8 cellular contexts compared by ENCODE assay signal in genomic region chr3:187000711-187001151, GRCh38.
DNase-seq lines count a peak whose midpoint lies in the region; ATAC-seq and TF ChIP-seq lines count a peak whose summit lies in the region.

No MANE protein-coding gene starts in this region.

- H2AFZ ChIP-seq in MM.1S (ENCODE audit: low read length), result no peak overlapping the region

- peaks cover 48% of the 10 kb centered on the region for H3K4me1 ChIP-seq in MM.1S (ENCODE audit: low read length)

- TF ChIP-seq CTCF in MM.1S (IDR thresholded peaks at IDR 0.05; ENCODE audit: low read length), result no peak

- peak; percentile 91 for DNase-seq in MM.1S
- no peak for DNase-seq in mucosa of gallbladder (ENCODE audit: low spot score)
- DNase-seq in NCI-H1694 (lab: John Stamatoyannopoulos, UW), result no peak
- no peak for DNase-seq in HK-2 (ENCODE audit: unreplicated experiment)
- no peak for DNase-seq in EL

- peaks cover 61% of the 10 kb centered on the region for H3F3A ChIP-seq in MM.1S (ENCODE audit: insufficient read depth, low read length)

- H3K27me3 ChIP-seq in MM.1S (replicated peaks; ENCODE audit: insufficient read depth, low read length) (no peaks in the 10 kb centered on the region), layer of hippocampus (ENCODE audit: control insufficient read depth, insufficient read depth, low read length) (no peaks in the 10 kb centered on the region)

- H3K4me3 ChIP-seq in MM.1S (ENCODE audit: low read length), result peak overlapping the region; percentile 77

- H3K9me2 ChIP-seq in MM.1S (replicated peaks; ENCODE audit: insufficient read depth, low read length), result no peaks in the 10 kb centered on the region

- no peaks in the 10 kb centered on the region; the same call in 1 of the 2 replicates for H4K20me1 ChIP-seq in MM.1S (ENCODE audit: insufficient read depth, low read length)

- no peaks in the 10 kb centered on the region for H3K9me3 ChIP-seq in MM.1S (replicated peaks; ENCODE audit: insufficient read depth, low read length)

- ATAC-seq in GM18508 (IDR thresholded peaks at IDR 0.05; ENCODE audit: insufficient read depth, unreplicated experiment), result peak; percentile 66
- peak; percentile 50 for ATAC-seq in GM21737 (IDR thresholded peaks at IDR 0.05; ENCODE audit: unreplicated experiment)

- H3K79me2 ChIP-seq in MM.1S (ENCODE audit: low read length), result peaks cover 88% of the 10 kb centered on the region

- H3K36me3 ChIP-seq in MM.1S (replicated peaks; ENCODE audit: insufficient read depth, low read length), result peaks cover 31% of the 10 kb centered on the region

- peak overlapping the region; percentile 96 for H3K4me2 ChIP-seq in MM.1S (ENCODE audit: low read depth, low read length)

- H3K27ac ChIP-seq in MM.1S (ENCODE audit: low read length), result peak overlapping the region; percentile 85
- H3K27ac ChIP-seq in layer of hippocampus (ENCODE audit: low read depth, low read length), result peak overlapping the region; percentile 67

- H3K9ac ChIP-seq in MM.1S (ENCODE audit: low read length), result peak overlapping the region; percentile 87
